ENCODE assay signal across 19 cellular contexts in genomic region chr22:19742160-19743066, GRCh38. TPM values are rescaled to one million over a fixed set of nuclear protein-coding genes. Genes with fewer than 3 reads are reported as not detected.
"Had no signal": no experiment of that assay in that cellular context is flagged by ENCODE, and none has a peak within 500 bp of the region (broad histone marks: within the 10 kb centered on the region; RNA-seq: fewer than 3 reads in every experiment).

No MANE protein-coding gene starts in this region.

- H3K27me3 Mint-ChIP-seq: natural killer cell treated with Interleukin-12 subunit alpha and Interleukin-12 subunit beta and Interleukin-15 and Interleukin-18, amount 100 ng/mL, for 72 hours; progenitor cell of endocrine pancreas; stimulated activated naive CD8-positive, alpha-beta T cell treated with anti-CD3 and anti-CD28 coated beads, Interleukin-15, Interleukin-2, amounts not matched to agents 100 ng/mL and 50 ng/mL, for 24 hours had no signal

- H3K9ac ChIP-seq: neural progenitor cell had no signal

- H3K4me1 Mint-ChIP-seq: mesothelial cell of epicardium; neural progenitor cell; stimulated activated memory B cell treated with anti-CD40 and anti-IgM and Interleukin-4, amounts not matched to agents 10 μg/mL and 1 μg/mL and 100 μg/mL, for 72 hours had no signal

- H3K9me3 Mint-ChIP-seq: mesothelial cell of epicardium; natural killer cell treated with Interleukin-12 subunit alpha and Interleukin-12 subunit beta and Interleukin-15 and Interleukin-18, amount 100 ng/mL, for 72 hours; neural progenitor cell; stimulated activated memory B cell treated with anti-CD40 and anti-IgM and Interleukin-4, amounts not matched to agents 10 μg/mL and 1 μg/mL and 100 μg/mL, for 72 hours; stimulated activated naive CD8-positive, alpha-beta T cell treated with anti-CD3 and anti-CD28 coated beads, Interleukin-15, Interleukin-2, amounts not matched to agents 100 ng/mL and 50 ng/mL, for 24 hours had no signal

- H2AFZ ChIP-seq: neural progenitor cell had no signal

- H3K9me3 ChIP-seq: heart left ventricle, pancreas, transverse colon had no signal

- ATAC-seq: esophagus mucosa; heart left ventricle; natural killer cell treated with Interleukin-12 subunit alpha and Interleukin-12 subunit beta and Interleukin-15 and Interleukin-18, amount 100 ng/mL, for 72 hours; pancreas; right cardiac atrium; stimulated activated memory B cell treated with anti-CD40 and anti-IgM and Interleukin-4, amounts not matched to agents 10 μg/mL and 1 μg/mL and 100 μg/mL, for 72 hours had no signal

- H3K4me3 ChIP-seq: heart left ventricle, neural progenitor cell, pancreas, transverse colon had no signal

- H3K27ac ChIP-seq: heart left ventricle, neural progenitor cell, pancreas, transverse colon had no signal

- H3K4me3 Mint-ChIP-seq: mesothelial cell of epicardium; natural killer cell treated with Interleukin-12 subunit alpha and Interleukin-12 subunit beta and Interleukin-15 and Interleukin-18, amount 100 ng/mL, for 72 hours; neural progenitor cell; stimulated activated memory B cell treated with anti-CD40 and anti-IgM and Interleukin-4, amounts not matched to agents 10 μg/mL and 1 μg/mL and 100 μg/mL, for 72 hours; stimulated activated naive CD8-positive, alpha-beta T cell treated with anti-CD3 and anti-CD28 coated beads, Interleukin-15, Interleukin-2, amounts not matched to agents 100 ng/mL and 50 ng/mL, for 24 hours had no signal

- H3K27ac Mint-ChIP-seq: mesothelial cell of epicardium; natural killer cell treated with Interleukin-12 subunit alpha and Interleukin-12 subunit beta and Interleukin-15 and Interleukin-18, amount 100 ng/mL, for 72 hours; neural progenitor cell; progenitor cell of endocrine pancreas; stimulated activated memory B cell treated with anti-CD40 and anti-IgM and Interleukin-4, amounts not matched to agents 10 μg/mL and 1 μg/mL and 100 μg/mL, for 72 hours; stimulated activated naive CD8-positive, alpha-beta T cell treated with anti-CD3 and anti-CD28 coated beads, Interleukin-15, Interleukin-2, amounts not matched to agents 100 ng/mL and 50 ng/mL, for 24 hours had no signal

- H3K4me2 ChIP-seq: neural progenitor cell had no signal

- H3K4me1 ChIP-seq: pancreas, transverse colon had no signal

- H3K36me3 ChIP-seq: heart left ventricle, neural progenitor cell, pancreas, transverse colon had no signal

- H3K36me3 Mint-ChIP-seq: mesothelial cell of epicardium; natural killer cell treated with Interleukin-12 subunit alpha and Interleukin-12 subunit beta and Interleukin-15 and Interleukin-18, amount 100 ng/mL, for 72 hours; neural progenitor cell; stimulated activated memory B cell treated with anti-CD40 and anti-IgM and Interleukin-4, amounts not matched to agents 10 μg/mL and 1 μg/mL and 100 μg/mL, for 72 hours had no signal

- DNase-seq: effector memory CD4-positive, alpha-beta T cell; heart left ventricle; hippocampal formation; kidney glomerular epithelial cell; occipital lobe; pancreas; right cardiac atrium; stimulated activated CD4-positive, alpha-beta T cell treated with anti-CD3 and anti-CD28 coated beads, Interleukin-4, amount 100 ng/mL, for 24 hours; transverse colon had no signal

- H3K27me3 ChIP-seq: heart left ventricle, neural progenitor cell, pancreas, transverse colon had no signal

RNA-seq across cellular contexts. Expression of gene TBX1, which starts 18.2 kb away (rescaled TPM):
- total RNA-seq: fibroblast of lung, frontal cortex, temporal lobe had no signal
- polyA plus RNA-seq: fibroblast of lung had no signal

RNA-seq across cellular contexts. Expression of gene GP1BB, which starts 19.1 kb away (rescaled TPM):
- total RNA-seq: natural killer cell treated with Interleukin-12 subunit alpha and Interleukin-12 subunit beta and Interleukin-15 and Interleukin-18, amount 100 ng/mL, for 72 hours had no signal

RNA-seq across cellular contexts. Expression of gene SEPTIN5, which starts 28.1 kb away (rescaled TPM):
- total RNA-seq: natural killer cell treated with Interleukin-12 subunit alpha and Interleukin-12 subunit beta and Interleukin-15 and Interleukin-18, amount 100 ng/mL, for 72 hours had no signal
